Comparison of ENCODE assay signal across 29 cellular contexts in genomic region chr9:14011799-14012560, GRCh38.
"Had no signal": no experiment of that assay in that cellular context is flagged by ENCODE, and none has a peak within 500 bp of the region (broad histone marks: within the 10 kb centered on the region; RNA-seq: fewer than 3 reads in every experiment).

No MANE protein-coding gene starts in this region.

- H3K4me2 ChIP-seq: smooth muscle cell had no signal

- H3K4me1 ChIP-seq: gastroesophageal sphincter, prostate gland, right lobe of liver had no signal

- DNase-seq: central memory CD4-positive, alpha-beta T cell; dorsolateral prefrontal cortex; effector CD4-positive, alpha-beta T cell; foreskin fibroblast; hypothalamus; immature natural killer cell; islet precursor cell; kidney glomerular epithelial cell; mesenchymal stem cell; mucosa of descending colon; naive thymus-derived CD4-positive, alpha-beta T cell; nucleus accumbens; right lobe of liver; stimulated activated CD4-positive, alpha-beta T cell treated with anti-CD3 and anti-CD28 coated beads, Interleukin-12 subunit alpha, Interleukin-12 subunit beta, amount 100 ng/mL, for 4 hours; stimulated activated CD4-positive, alpha-beta T cell treated with anti-CD3 and anti-CD28 coated beads, Interleukin-1b, Interleukin-23, amount 100 ng/mL, for 48 hours; stimulated activated CD4-positive, alpha-beta T cell treated with anti-CD3 and anti-CD28 coated beads, Interleukin-4, amount 100 ng/mL, for 1 hour; stimulated activated CD8-positive, alpha-beta memory T cell treated with anti-CD3 and anti-CD28 coated beads, Interleukin-4, amount 100 ng/mL, for 48 hours; stimulated activated naive CD4-positive, alpha-beta T cell; stimulated activated naive CD8-positive, alpha-beta T cell treated with anti-CD3 and anti-CD28 coated beads, Interleukin-15, amount 100 ng/mL, for 72 hours; trophoblast cell had no signal

- H3K4me3 ChIP-seq: dorsolateral prefrontal cortex, gastroesophageal sphincter, mucosa of descending colon, prostate gland, right lobe of liver, smooth muscle cell, suprapubic skin had no signal

- H3K9me3 Mint-ChIP-seq: mesothelial cell of epicardium, nephron had no signal

- ATAC-seq: esophagus mucosa; gastroesophageal sphincter; mucosa of descending colon; naive thymus-derived CD4-positive, alpha-beta T cell; right lobe of liver; stimulated activated naive CD8-positive, alpha-beta T cell treated with anti-CD3 and anti-CD28 coated beads, Interleukin-15, amount 100 ng/mL, for 72 hours had no signal

- H3K4me3 Mint-ChIP-seq: immature natural killer cell; mesothelial cell of epicardium; naive thymus-derived CD4-positive, alpha-beta T cell; nephron; stimulated activated naive CD8-positive, alpha-beta T cell treated with anti-CD3 and anti-CD28 coated beads, Interleukin-15, amount 100 ng/mL, for 72 hours had no signal

- H3K36me3 Mint-ChIP-seq: mesothelial cell of epicardium; naive thymus-derived CD4-positive, alpha-beta T cell had no signal

- H3K36me3 ChIP-seq: gastroesophageal sphincter, prostate gland, right lobe of liver, suprapubic skin had no signal

- H3K27ac Mint-ChIP-seq: immature natural killer cell; mesothelial cell of epicardium; naive thymus-derived CD4-positive, alpha-beta T cell; nephron; stimulated activated naive CD8-positive, alpha-beta T cell treated with anti-CD3 and anti-CD28 coated beads, Interleukin-15, amount 100 ng/mL, for 72 hours had no signal

- FAIRE-seq: colon had no signal

- H3K27me3 Mint-ChIP-seq: naive thymus-derived CD4-positive, alpha-beta T cell; stimulated activated naive CD8-positive, alpha-beta T cell treated with anti-CD3 and anti-CD28 coated beads, Interleukin-15, amount 100 ng/mL, for 72 hours had no signal

- H3K4me1 Mint-ChIP-seq: immature natural killer cell; mesothelial cell of epicardium; naive thymus-derived CD4-positive, alpha-beta T cell; nephron; stimulated activated naive CD8-positive, alpha-beta T cell treated with anti-CD3 and anti-CD28 coated beads, Interleukin-15, amount 100 ng/mL, for 72 hours had no signal

- H3K27me3 ChIP-seq: dorsolateral prefrontal cortex, gastroesophageal sphincter, right lobe of liver, suprapubic skin had no signal

- H3K9me3 ChIP-seq: gastroesophageal sphincter, mucosa of descending colon, prostate gland, right lobe of liver, suprapubic skin had no signal

- H3K27ac ChIP-seq: dorsolateral prefrontal cortex, epithelial cell of prostate, gastroesophageal sphincter, prostate gland, right lobe of liver, suprapubic skin had no signal
